ENCODE assay signal across 18 cellular contexts in the genomic region with DNA sequence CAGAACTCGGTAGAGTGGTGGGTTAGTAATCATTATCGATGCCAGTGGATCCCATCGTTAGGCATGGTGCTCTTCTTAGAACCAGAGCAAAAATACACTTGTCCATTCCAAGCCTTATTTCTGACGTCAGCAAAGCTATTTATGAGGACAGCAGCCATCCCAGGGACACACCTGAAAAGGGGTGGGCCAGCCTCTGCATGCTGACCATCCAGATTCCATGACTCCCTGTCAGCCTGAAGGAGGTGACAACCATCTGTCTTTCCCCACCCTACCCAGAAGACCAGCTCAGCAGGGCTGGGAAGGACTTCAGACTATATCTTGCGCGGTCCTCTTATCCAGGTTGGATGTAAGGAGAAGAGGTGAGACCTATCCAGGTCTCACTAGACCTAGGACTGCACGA. TPM values are rescaled to one million over a fixed set of nuclear protein-coding genes. Genes with fewer than 3 reads are reported as not detected.
DNase-seq lines count a peak whose midpoint lies in the region; ATAC-seq, FAIRE-seq and TF ChIP-seq lines count a peak whose summit lies in the region.
"Had no signal": no experiment of that assay in that cellular context is flagged by ENCODE, and none has a peak within 500 bp of the region (broad histone marks: within the 10 kb centered on the region; RNA-seq: fewer than 3 reads in every experiment).

No MANE protein-coding gene starts in this region.

- no peak overlapping the region for H3K23ac ChIP-seq in H9 (ENCODE audit: insufficient read length, low read depth, low read length)

- H4K91ac ChIP-seq in H9 (ENCODE audit: insufficient read length, low read depth, low read length), result no peak overlapping the region

- H3K27me3 ChIP-seq in H9 (ENCODE audit: insufficient read depth, low read length), result no peaks in the 10 kb centered on the region
- H3K27me3 ChIP-seq in K562 (ENCODE audit: control insufficient read depth in 2 of 2, insufficient read depth in 2 of 2, low read length in 2 of 2), result peaks cover 20 to 39% of the 10 kb centered on the region in 2 experiments

- in situ Hi-C loops in K562 (cut with MboI), result no loop called here

- no peak for TF ChIP-seq EP300 in K562 (IDR thresholded peaks at IDR 0.05; ENCODE audit: low read length)

- peak; percentile 10 for DNase-seq in H9
- DNase-seq in K562 (ENCODE audit: extremely low read depth in 1 of 4, low spot score in 3 of 4), result no peak
- peak; percentile 16 for DNase-seq in ecto neural progenitor cell (ENCODE audit: low spot score)
- DNase-seq in substantia nigra (lab: John Stamatoyannopoulos, UW), result no peak
- DNase-seq in MV-4-11 (lab: John Stamatoyannopoulos, UW), result no peak
- DNase-seq in activated CD8-positive, alpha-beta T cell treated with anti-CD3 and anti-CD28 coated beads for 36 hours, result no peak
- DNase-seq: C1 segment of cervical spinal cord; Calu3; CD4-positive, alpha-beta T cell; DMS 273 treated with DMSO at 0.1 percent for 48 hours; DMS79; H7 had no signal

- no peak for FAIRE-seq in K562 (lab: Jason Lieb, UNC)
- FAIRE-seq: A204.1, GM12878, GM18507 had no signal

- H3K56ac ChIP-seq in H9 (ENCODE audit: insufficient read length, low read depth, low read length), result no peak overlapping the region

- ATAC-seq in K562 (no peak), HG03432 (IDR thresholded peaks at IDR 0.05; ENCODE audit: unreplicated experiment) (no peak)
- ATAC-seq in activated CD8-positive, alpha-beta T cell treated with anti-CD3 and anti-CD28 coated beads for 36 hours, result no peak
- ATAC-seq: GM12878, GM23338 had no signal

- no peaks in the 10 kb centered on the region for H3K9me3 Mint-ChIP-seq in H9
- H3K9me3 Mint-ChIP-seq in activated CD8-positive, alpha-beta T cell treated with anti-CD3 and anti-CD28 coated beads for 36 hours, result no peaks in the 10 kb centered on the region
- H3K9me3 Mint-ChIP-seq: CD4-positive, alpha-beta T cell; GM23338 had no signal

- H3K9me3 ChIP-seq in H9 (ENCODE audit: control insufficient read depth, low read depth, low read length), result no peaks in the 10 kb centered on the region
- H3K9me3 ChIP-seq in K562 (replicated peaks; ENCODE audit: control insufficient read depth, insufficient read depth, low read depth, low read length), result no peaks in the 10 kb centered on the region

- no peaks in the 10 kb centered on the region for H3K9me1 ChIP-seq in K562 (ENCODE audit: control insufficient read depth, insufficient read depth, low read length)

- H2AFZ ChIP-seq in H9 (ENCODE audit: low read length), result no peak overlapping the region
- H2AFZ ChIP-seq in K562 (ENCODE audit: low read depth, low read length), result no peak overlapping the region
- H2AFZ ChIP-seq: GM23338 had no signal

- no TSS peak for BruUV-seq in K562 (replicated peaks; lab: Mats Ljungman, UMichigan)

- H3K4me1 ChIP-seq in H9 (ENCODE audit: insufficient read depth, low read length), result no peaks in the 10 kb centered on the region; the same call in 1 of the 2 replicates
- H3K4me1 ChIP-seq in K562 (replicated peaks in 1 of 2; ENCODE audit: control insufficient read depth in 2 of 2, insufficient read depth in 2 of 2, low read length in 2 of 2), result no peaks in the 10 kb centered on the region

- CTCF ChIA-PET in K562 (lab: Yijun Ruan, JAX; ENCODE audit: low intra/inter-chr PET ratio), result no interaction called here
- CTCF ChIA-PET in activated CD8-positive, alpha-beta T cell treated with anti-CD3 and anti-CD28 coated beads for 36 hours (lab: Charles Lee), result interaction anchor here (9.6 kb wide), 1 partner anchor 17 kb away, joined by 64 read pairs; no protein-coding TSS in a partner anchor

- no peak overlapping the region for H2BK5ac ChIP-seq in H9 (ENCODE audit: insufficient read length, low read length)

- no peak overlapping the region for H2AK5ac ChIP-seq in H9 (ENCODE audit: insufficient read length, low read length)

- H3K4me3 ChIP-seq in K562, result no peak overlapping the region
- H3K4me3 ChIP-seq: GM12878, GM23338 had no signal

- H2BK120ac ChIP-seq in H9 (ENCODE audit: low read depth, low read length, poor library complexity, severe bottlenecking), result no peak overlapping the region

- H3K79me2 ChIP-seq in H9 (ENCODE audit: insufficient read depth, low read length) (no peaks in the 10 kb centered on the region), K562 (ENCODE audit: control insufficient read depth, insufficient read depth, low read length) (no peaks in the 10 kb centered on the region)

- no peak overlapping the region for H2BK15ac ChIP-seq in H9 (ENCODE audit: low read depth, low read length)

- TF ChIP-seq POLR2A in K562 (conservative IDR thresholded peaks at IDR 0.05), result no peak

- no peaks in the 10 kb centered on the region for H4K20me1 ChIP-seq in H9 (ENCODE audit: control insufficient read depth, insufficient read depth, insufficient read length)
- H4K20me1 ChIP-seq in K562 (replicated peaks; ENCODE audit: control insufficient read depth, insufficient read depth, low read length), result no peaks in the 10 kb centered on the region

- intact Hi-C loops in K562 (cut with micrococcal nuclease), result no loop called here
- intact Hi-C loops in activated CD8-positive, alpha-beta T cell treated with anti-CD3 and anti-CD28 coated beads for 36 hours (cut with micrococcal nuclease), result no loop called here

- no peak overlapping the region for H3T11ph ChIP-seq in H9 (ENCODE audit: low read length)

- POLR2A ChIA-PET in K562 (lab: Yijun Ruan, JAX), result no interaction called here
- POLR2A ChIA-PET in activated CD8-positive, alpha-beta T cell treated with anti-CD3 and anti-CD28 coated beads for 36 hours (lab: Charles Lee), result interaction anchor here (1.3 kb wide), 1 partner anchor 10 kb away, joined by 4 read pairs; no protein-coding TSS in a partner anchor

- H4K5ac ChIP-seq in H9 (ENCODE audit: insufficient read length, low read depth, low read length), result no peak overlapping the region

- no peak overlapping the region for H3K27ac Mint-ChIP-seq in H9
- no peak overlapping the region for H3K27ac Mint-ChIP-seq in activated CD8-positive, alpha-beta T cell treated with anti-CD3 and anti-CD28 coated beads for 36 hours
- H3K27ac Mint-ChIP-seq: B cell; CD4-positive, alpha-beta T cell; GM23338 had no signal

- H3K36me3 ChIP-seq in K562 (ENCODE audit: control insufficient read depth, insufficient read depth, low read length), result no peaks in the 10 kb centered on the region

- no peak overlapping the region for H3K9ac ChIP-seq in H9 (ENCODE audit: extremely low read depth, insufficient read length, low read length)
- H3K9ac ChIP-seq in K562 (ENCODE audit: insufficient read depth in 1 of 2, low read depth in 2 of 2, low read length in 2 of 2), result no peak overlapping the region

- H3K4me3 Mint-ChIP-seq in H9, result no peak overlapping the region
- H3K4me3 Mint-ChIP-seq in activated CD8-positive, alpha-beta T cell treated with anti-CD3 and anti-CD28 coated beads for 36 hours, result no peak overlapping the region
- H3K4me3 Mint-ChIP-seq: B cell; CD4-positive, alpha-beta T cell; GM23338 had no signal

- no peaks in the 10 kb centered on the region for H3K36me3 Mint-ChIP-seq in H9 (ENCODE audit: insufficient read depth in 1 of 3, low read depth in 3 of 3)
- H3K36me3 Mint-ChIP-seq in activated CD8-positive, alpha-beta T cell treated with anti-CD3 and anti-CD28 coated beads for 36 hours (ENCODE audit: low read depth), result no peaks in the 10 kb centered on the region

- TF ChIP-seq CTCF in H9 (conservative IDR thresholded peaks at IDR 0.05), result no peak
- TF ChIP-seq CTCF in K562 (IDR thresholded peaks at IDR 0.05 in 2 of 3, conservative IDR thresholded peaks at IDR 0.05 in 1 of 3; ENCODE audit: insufficient read depth in 2 of 3, low read depth in 1 of 3, low read length in 3 of 3), result no peak
- no peak for TF ChIP-seq CTCF in activated CD8-positive, alpha-beta T cell treated with anti-CD3 and anti-CD28 coated beads for 36 hours (IDR thresholded peaks at IDR 0.05)

- no peak overlapping the region for H2BK20ac ChIP-seq in H9 (ENCODE audit: low read depth, low read length, poor library complexity, severe bottlenecking)

- no peaks in the 10 kb centered on the region for H3K23me2 ChIP-seq in H9 (ENCODE audit: insufficient read length, low read depth, low read length, poor library complexity, severe bottlenecking)

- no peak overlapping the region for H3K27ac ChIP-seq in H9 (ENCODE audit: insufficient read length, low read depth, low read length)
- H3K27ac ChIP-seq in K562 (ENCODE audit: extremely low read depth, low read depth, low read length), result no peak overlapping the region
- H3K27ac ChIP-seq in substantia nigra (ENCODE audit: low read depth, low read length, poor library complexity, severe bottlenecking), result peak overlapping the region; percentile 98

- no peak for TF ChIP-seq RAD21 in K562 (CRISPR knock-in tag; conservative IDR thresholded peaks at IDR 0.05 in 1 of 2, IDR thresholded peaks at IDR 0.05 in 1 of 2)

- no peak overlapping the region for H2BK12ac ChIP-seq in H9 (ENCODE audit: insufficient read length, low read depth, low read length)

- WGBS in H9 (ENCODE audit: extremely low coverage, insufficient read length, low lambda C conversion rate), result no CpG with 5 or more reads among the region's 7 CpGs
- 0% methylated on average over 7 of the region's 7 CpGs for WGBS in K562 (ENCODE audit: insufficient coverage, low coverage, missing lambda C conversion rate)

- H3K27me3 Mint-ChIP-seq in H9 (ENCODE audit: low read depth), result peaks cover 15% of the 10 kb centered on the region
- peaks cover 5% of the 10 kb centered on the region for H3K27me3 Mint-ChIP-seq in activated CD8-positive, alpha-beta T cell treated with anti-CD3 and anti-CD28 coated beads for 36 hours
- H3K27me3 Mint-ChIP-seq: B cell had no signal

- no peak overlapping the region for H3K4ac ChIP-seq in H9 (ENCODE audit: low read depth, low read length)

- no peak overlapping the region for H3K4me2 ChIP-seq in H9 (ENCODE audit: insufficient read depth, insufficient read length, low read length)
- H3K4me2 ChIP-seq in K562 (ENCODE audit: insufficient read depth, low read length), result no peak overlapping the region
- H3K4me2 ChIP-seq: GM23338 had no signal

- H3K4me1 Mint-ChIP-seq in H9, result peaks cover 13 to 18% of the 10 kb centered on the region in 2 experiments
- H3K4me1 Mint-ChIP-seq in activated CD8-positive, alpha-beta T cell treated with anti-CD3 and anti-CD28 coated beads for 36 hours (ENCODE audit: low read depth), result no peaks in the 10 kb centered on the region

- no peak overlapping the region for H3K14ac ChIP-seq in H9 (ENCODE audit: insufficient read depth, low read length)

- H4K8ac ChIP-seq in H9 (replicated peaks; ENCODE audit: insufficient read length, low read depth, low read length), result no peak overlapping the region

- no peak overlapping the region for H3K18ac ChIP-seq in H9 (ENCODE audit: insufficient read length, low read depth, low read length)

- no peaks in the 10 kb centered on the region for H3K79me1 ChIP-seq in H9 (ENCODE audit: insufficient read depth, low read depth, low read length, poor library complexity, severe bottlenecking)

RNA-seq across cellular contexts. Expression of gene NIPAL4, which starts 5.7 kb away (rescaled TPM):
- not detected in 2 replicates for total RNA-seq in H9 (2021)
- not detected in 2 replicates for total RNA-seq in K562 (2011; cell fraction: chromatin; rRNA removed; ENCODE audit: low replicate concordance)
- total RNA-seq in K562 (2011; cell fraction: nucleolus; rRNA removed), result not detected in 2 replicates
- total RNA-seq in K562 (2011; cell fraction: nucleoplasm; rRNA removed), result not detected in 2 replicates
- not detected in 2 replicates for total RNA-seq in K562 (2014; rRNA removed)
- not detected in 2 replicates for total RNA-seq in K562 (2014; rRNA removed; fragmentation: Illumina TruSeq; extraction: Trizol)
- not detected in 2 replicates for total RNA-seq in K562 (2015; rRNA removed; fragmentation: Illumina TruSeq; extraction: Trizol)
- not detected in 2 replicates for total RNA-seq in K562 (2021)
- polyA plus RNA-seq in K562 (2011; rRNA removed), result not detected in 2 replicates
- polyA plus RNA-seq in K562 (2011; cell fraction: cytosol; rRNA removed), result not detected in 2 replicates
- polyA plus RNA-seq in K562 (2011; cell fraction: nucleus; rRNA removed), result not detected in 2 replicates
- not detected in 2 replicates for polyA plus RNA-seq in K562 (2012)
- not detected in 2 replicates for polyA plus RNA-seq in K562 (2014; fragmentation: Illumina TruSeq; extraction: Trizol)
- polyA plus RNA-seq in K562 (2014; fragmentation: Nextera tagmentation; extraction: Ambion mirVana), result not detected
- polyA plus RNA-seq in K562 (2014; rRNA removed), result not detected in 2 replicates
- polyA minus RNA-seq in K562 (2011; rRNA and poly(A)+ RNA removed), result not detected in 2 replicates
- not detected in 2 replicates for polyA minus RNA-seq in K562 (2011; cell fraction: cytosol; rRNA and poly(A)+ RNA removed)
- not detected in 2 replicates for polyA minus RNA-seq in K562 (2011; cell fraction: nucleus; rRNA and poly(A)+ RNA removed)
- total RNA-seq in activated CD8-positive, alpha-beta T cell treated with anti-CD3 and anti-CD28 coated beads for 36 hours, result under 1 TPM; 0.29 to 0.72 TPM
- total RNA-seq: H7 had no signal
- polyA plus RNA-seq: GM23338 had no signal

Comparison
In these comparisons a context has a peak if more than half of its experiments do, and no peak if none do; other contexts are left out.
1. DNase-seq: peak in H9 (single experiment) and ecto neural progenitor cell (single experiment); none in K562 (0 of 4), substantia nigra (0 of 49), MV-4-11 (single experiment) and activated CD8-positive, alpha-beta T cell treated with anti-CD3 and anti-CD28 coated beads for 36 hours (single experiment).